Comparison of ENCODE assay signal across 24 cellular contexts in genomic region chr4:175422331-175422730, GRCh38.
A peak's percentile ranks its signal among the peaks of the same experiment; 100 is the strongest.
DNase-seq lines count a peak whose midpoint lies in the region; ATAC-seq and TF ChIP-seq lines count a peak whose summit lies in the region.
"Had no signal": no experiment of that assay in that cellular context is flagged by ENCODE, and none has a peak within 500 bp of the region (broad histone marks: within the 10 kb centered on the region; RNA-seq: fewer than 3 reads in every experiment).

No MANE protein-coding gene starts in this region.

- peak; percentile 19 for DNase-seq in BJ (ENCODE audit: low read depth)
- peak; percentile 7 for DNase-seq in PC-3
- peak; percentile 23 to 78 for DNase-seq in fibroblast of lung (ENCODE audit: low read depth in 2 of 2)
- DNase-seq in osteoblast (ENCODE audit: insufficient read length, low spot score, missing footprints): no peak
- no peak for DNase-seq in NCI-H2081 (lab: John Stamatoyannopoulos, UW)
- no peak for DNase-seq in stimulated activated naive CD8-positive, alpha-beta T cell treated with anti-CD3 and anti-CD28 coated beads, Interleukin-15, Interleukin-2, amounts not matched to agents 100 U/mL and 50 U/mL, for 24 hours
- DNase-seq: activated CD8-positive, alpha-beta memory T cell treated with anti-CD3 and anti-CD28 coated beads, Interleukin-2, amount 10 ng/mL, durations not matched to agents 7 days and 5 days; activated naive CD4-positive, alpha-beta T cell treated with anti-CD3 and anti-CD28 coated beads, Interleukin-2, amount 50 U/mL, for 16 hours; CD4-positive, alpha-beta T cell; DMS153; effector memory CD8-positive, alpha-beta T cell; head of caudate nucleus; left ventricle myocardium inferior; NCI-H1105; NCI-H2029 treated with DMSO at 0.1 percent for 48 hours; Peyer's patch; small intestine; T-helper 2 cell; uterus had no signal

- H3K4me2 ChIP-seq in PC-3 (ENCODE audit: low read length) (peak overlapping the region; percentile 87; the same call in 1 of the 2 replicates), fibroblast of lung (ENCODE audit: extremely low read depth, insufficient read depth, low read length) (no peak overlapping the region), osteoblast (ENCODE audit: insufficient read depth, low read length) (no peak overlapping the region)

- no peaks in the 10 kb centered on the region for H3K9me2 ChIP-seq in PC-3 (replicated peaks; ENCODE audit: low read length)

- H4K20me1 ChIP-seq in PC-3 (ENCODE audit: low read length) (no peaks in the 10 kb centered on the region), fibroblast of lung (ENCODE audit: control insufficient read depth, extremely low read depth, insufficient read depth, low read length) (no peaks in the 10 kb centered on the region), osteoblast (ENCODE audit: insufficient read depth, low read length) (no peaks in the 10 kb centered on the region)

- H3K9ac ChIP-seq in PC-3 (ENCODE audit: low read length) (0 out of 2 replicates have a peak overlapping the region, but pooled peaks have one; percentile 39), fibroblast of lung (ENCODE audit: insufficient read depth, low read length) (no peak overlapping the region)

- ATAC-seq in PC-3 (no peak), GM19023 (IDR thresholded peaks at IDR 0.05; ENCODE audit: unreplicated experiment) (no peak), GM19351 (IDR thresholded peaks at IDR 0.05; ENCODE audit: unreplicated experiment) (no peak)
- no peak for ATAC-seq in stimulated activated naive CD8-positive, alpha-beta T cell treated with anti-CD3 and anti-CD28 coated beads, Interleukin-15, Interleukin-2, amounts not matched to agents 100 U/mL and 50 U/mL, for 24 hours
- ATAC-seq: activated CD8-positive, alpha-beta memory T cell treated with anti-CD3 and anti-CD28 coated beads, Interleukin-2, amount 10 ng/mL, durations not matched to agents 7 days and 5 days; effector memory CD8-positive, alpha-beta T cell; esophagus mucosa; stimulated activated memory B cell treated with anti-CD40 and anti-IgM and Interleukin-4, amounts not matched to agents 10 μg/mL and 1 μg/mL and 100 μg/mL, for 72 hours had no signal

- no peaks in the 10 kb centered on the region for H3K27me3 ChIP-seq in BJ (ENCODE audit: control insufficient read depth, insufficient read depth, low read length)
- H3K27me3 ChIP-seq in PC-3 (ENCODE audit: low read length): no peaks in the 10 kb centered on the region
- no peaks in the 10 kb centered on the region for H3K27me3 ChIP-seq in fibroblast of lung (ENCODE audit: control insufficient read depth, insufficient read depth, low read length)
- H3K27me3 ChIP-seq in osteoblast (ENCODE audit: insufficient read depth, low read length): no peaks in the 10 kb centered on the region
- H3K27me3 ChIP-seq: ascending aorta, Peyer's patch, uterus had no signal

- intact Hi-C loops in PC-3 (cut with micrococcal nuclease): no loop called here

- H3K36me3 ChIP-seq in BJ (ENCODE audit: control insufficient read depth, insufficient read depth, low read length) (no peaks in the 10 kb centered on the region), PC-3 (ENCODE audit: low read depth, low read length) (no peaks in the 10 kb centered on the region), fibroblast of lung (ENCODE audit: control insufficient read depth, insufficient read depth, low read length) (no peaks in the 10 kb centered on the region), osteoblast (ENCODE audit: insufficient read depth, low read length) (no peaks in the 10 kb centered on the region)
- H3K36me3 ChIP-seq: ascending aorta, left ventricle myocardium inferior, Peyer's patch, uterus had no signal

- H3F3A ChIP-seq in PC-3 (ENCODE audit: low read length, unreplicated experiment): peaks cover 4% of the 10 kb centered on the region

- H3K4me1 ChIP-seq in PC-3 (ENCODE audit: insufficient read depth, low read length): peaks cover 42% of the 10 kb centered on the region
- peaks cover 6% of the 10 kb centered on the region for H3K4me1 ChIP-seq in fibroblast of lung (ENCODE audit: control insufficient read depth, extremely low read depth, insufficient read depth, low read length)
- peaks cover 38% of the 10 kb centered on the region for H3K4me1 ChIP-seq in osteoblast (ENCODE audit: insufficient read depth, low read length)
- H3K4me1 ChIP-seq: left ventricle myocardium inferior, Peyer's patch, uterus had no signal

- H3K27ac ChIP-seq in PC-3 (ENCODE audit: low read length) (peak overlapping the region; percentile 99), fibroblast of lung (ENCODE audit: insufficient read depth, low read length) (no peak overlapping the region), osteoblast (ENCODE audit: low read depth, low read length) (peak overlapping the region; percentile 98)
- H3K27ac ChIP-seq: ascending aorta, left ventricle myocardium inferior, Peyer's patch, uterus had no signal

- CTCF ChIA-PET in BJ (lab: Yijun Ruan, JAX): no interaction called here
- CTCF ChIA-PET in PC-3 (lab: Charles Lee): no interaction called here

- H3K9me3 ChIP-seq in PC-3 (ENCODE audit: low read length) (no peaks in the 10 kb centered on the region), fibroblast of lung (ENCODE audit: control insufficient read depth, insufficient read depth, low read depth, low read length) (no peaks in the 10 kb centered on the region), osteoblast (ENCODE audit: low read depth, low read length) (no peaks in the 10 kb centered on the region)
- H3K9me3 ChIP-seq: Peyer's patch, uterus had no signal

- TF ChIP-seq CTCF in BJ (IDR thresholded peaks at IDR 0.05; ENCODE audit: insufficient read depth, low read depth, low read length) (no peak), PC-3 (conservative IDR thresholded peaks at IDR 0.05; ENCODE audit: low read depth, low read length) (no peak), fibroblast of lung (conservative IDR thresholded peaks at IDR 0.05 in 1 of 2, IDR thresholded peaks at IDR 0.05 in 1 of 2; ENCODE audit: low read depth in 1 of 2, low read length in 2 of 2) (no peak), osteoblast (IDR thresholded peaks at IDR 0.05; ENCODE audit: extremely low read depth, low read depth, low read length) (no peak)

- POLR2A ChIA-PET in BJ (lab: Charles Lee): no interaction called here
- POLR2A ChIA-PET in PC-3 (lab: Charles Lee; ENCODE audit: unreplicated experiment): no interaction called here

- H3K4me3 ChIP-seq in BJ (ENCODE audit: low read depth, low read length) (no peak overlapping the region), PC-3 (ENCODE audit: low read length) (no peak overlapping the region), fibroblast of lung (replicated peaks in 1 of 4; ENCODE audit: control extremely low read depth in 1 of 4, insufficient read depth in 1 of 4, low read depth in 3 of 4, low read length in 4 of 4) (no peak overlapping the region), osteoblast (ENCODE audit: insufficient read depth, low read length) (no peak overlapping the region)
- H3K4me3 ChIP-seq: ascending aorta, left ventricle myocardium inferior, Peyer's patch, uterus had no signal

- H3K79me2 ChIP-seq in PC-3 (ENCODE audit: low read length): no peaks in the 10 kb centered on the region
- H3K79me2 ChIP-seq in fibroblast of lung (ENCODE audit: control insufficient read depth, insufficient read depth, low read length): no peaks in the 10 kb centered on the region
- no peaks in the 10 kb centered on the region for H3K79me2 ChIP-seq in osteoblast (ENCODE audit: insufficient read depth, low read length)

- H2AFZ ChIP-seq in PC-3 (ENCODE audit: low read length) (peak overlapping the region; percentile 57; the same call in 1 of the 2 replicates), fibroblast of lung (ENCODE audit: low read length) (no peak overlapping the region), osteoblast (ENCODE audit: low read length) (peak overlapping the region; percentile 20)

- BruUV-seq in PC-3 (replicated peaks; lab: Mats Ljungman, UMichigan): no TSS peak

Comparison
In these comparisons a context has a peak if more than half of its experiments do, and no peak if none do; other contexts are left out.
1. DNase-seq: peak in BJ (single experiment), PC-3 (single experiment) and fibroblast of lung (2 of 2); none in osteoblast (single experiment), NCI-H2081 (0 of 2) and stimulated activated naive CD8-positive, alpha-beta T cell treated with anti-CD3 and anti-CD28 coated beads, Interleukin-15, Interleukin-2, amounts not matched to agents 100 U/mL and 50 U/mL, for 24 hours (single experiment).